ENCODE assay signal across 12 cellular contexts in the genomic region with DNA sequence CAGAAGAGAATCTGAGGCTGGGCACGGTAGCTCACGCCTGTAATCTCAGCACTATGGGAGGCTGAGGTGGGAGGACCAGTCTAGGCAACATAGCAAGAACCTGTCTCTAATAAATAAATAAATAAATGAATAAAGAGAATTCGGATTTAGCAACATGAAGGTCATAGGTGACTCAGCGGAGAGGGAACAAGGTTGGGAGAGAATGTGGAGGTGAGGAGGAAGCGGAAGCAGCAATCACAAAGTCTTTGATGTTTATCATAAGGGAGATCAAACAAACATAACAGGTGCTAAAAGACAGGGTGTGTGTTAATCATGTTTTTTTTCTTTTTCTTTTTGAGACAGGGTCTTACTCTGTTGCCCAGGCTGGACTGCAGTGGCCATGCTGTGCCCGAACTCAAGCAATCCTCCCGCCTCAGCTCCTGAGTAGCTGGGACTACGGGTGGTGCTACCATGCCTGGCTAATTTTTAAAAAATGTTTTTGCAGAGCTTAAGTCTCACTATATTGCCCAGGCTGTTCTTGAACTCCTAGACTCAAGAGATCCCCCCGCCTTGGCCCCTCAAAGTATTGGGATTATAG. TPM values are rescaled to one million over a fixed set of nuclear protein-coding genes. Genes with fewer than 3 reads are reported as not detected.
DNase-seq lines count a peak whose midpoint lies in the region; ATAC-seq and TF ChIP-seq lines count a peak whose summit lies in the region.
"Had no signal": no experiment of that assay in that cellular context is flagged by ENCODE, and none has a peak within 500 bp of the region (broad histone marks: within the 10 kb centered on the region; RNA-seq: fewer than 3 reads in every experiment).

No MANE protein-coding gene starts in this region.

- no CpG with 5 or more reads among the region's 9 CpGs for WGBS in H9 (ENCODE audit: extremely low coverage, insufficient read length, low lambda C conversion rate)
- WGBS in smooth muscle cell (ENCODE audit: low lambda C conversion rate), result 81% methylated on average over 9 of the region's 9 CpGs

- no peak overlapping the region for H3K4me3 ChIP-seq in smooth muscle cell
- H3K4me3 ChIP-seq: hepatocyte, upper lobe of left lung had no signal

- no peaks in the 10 kb centered on the region for H3K79me1 ChIP-seq in H9 (ENCODE audit: insufficient read depth, low read depth, low read length, poor library complexity, severe bottlenecking)

- H3K79me2 ChIP-seq in H9 (ENCODE audit: insufficient read depth, low read length), result no peaks in the 10 kb centered on the region
- H3K79me2 ChIP-seq in smooth muscle cell (ENCODE audit: low read depth), result no peaks in the 10 kb centered on the region
- H3K79me2 ChIP-seq: hepatocyte had no signal

- H3K9ac ChIP-seq in H9 (ENCODE audit: extremely low read depth, insufficient read length, low read length) (no peak overlapping the region), smooth muscle cell (ENCODE audit: low read depth) (no peak overlapping the region)

- H3K27me3 ChIP-seq in H9 (ENCODE audit: insufficient read depth, low read length), result no peaks in the 10 kb centered on the region
- no peaks in the 10 kb centered on the region for H3K27me3 ChIP-seq in smooth muscle cell (ENCODE audit: low read depth)
- H3K27me3 ChIP-seq: hepatocyte, upper lobe of left lung had no signal

- POLR2A ChIA-PET in activated naive CD8-positive, alpha-beta T cell treated with anti-CD3 and anti-CD28 coated beads, Interleukin-2, amount 10 ng/mL, durations not matched to agents 7 days and 5 days (lab: Charles Lee), result interaction anchor here (0.8 to 2.4 kb wide), 8 partner anchors 11 to 143 kb away, joined by 3 to 10 read pairs (median 5); a partner anchor contains a TSS

- no peak overlapping the region for H3K4me2 ChIP-seq in H9 (ENCODE audit: insufficient read depth, insufficient read length, low read length)
- H3K4me2 ChIP-seq in smooth muscle cell, result no peak overlapping the region
- H3K4me2 ChIP-seq: hepatocyte had no signal

- H4K5ac ChIP-seq in H9 (ENCODE audit: insufficient read length, low read depth, low read length), result no peak overlapping the region

- no peak for DNase-seq in activated CD8-positive, alpha-beta memory T cell treated with anti-CD3 and anti-CD28 coated beads, Interleukin-2, amount 10 ng/mL, durations not matched to agents 7 days and 5 days
- no peak for DNase-seq in activated CD8-positive, alpha-beta memory T cell treated with anti-CD3 and anti-CD28 coated beads, Interleukin-2, amount 50 U/mL, for 48 hours
- no peak for DNase-seq in T-helper 2 cell treated with Interferon-gamma antibody and Interleukin-4, amounts not matched to agents 5 μg/mL and 100 μg/mL, for 36 hours (ENCODE audit: low spot score)
- no peak for DNase-seq in activated naive CD8-positive, alpha-beta T cell treated with anti-CD3 and anti-CD28 coated beads, Interleukin-2, amount 10 ng/mL, durations not matched to agents 7 days and 5 days
- DNase-seq in stimulated activated effector memory CD8-positive, alpha-beta T cell treated with anti-CD3 and anti-CD28 coated beads, Interleukin-12 subunit alpha, Interleukin-12 subunit beta, amount 100 ng/mL, for 72 hours (ENCODE audit: low spot score in 2 of 2), result no peak
- DNase-seq in NCI-H1092 (lab: John Stamatoyannopoulos, UW), result no peak
- DNase-seq in H9, result no peak
- no peak for DNase-seq in smooth muscle cell (lab: John Stamatoyannopoulos, UW; ENCODE audit: unreplicated experiment)
- DNase-seq: left ventricle myocardium superior, upper lobe of left lung had no signal

- CTCF ChIA-PET in activated CD8-positive, alpha-beta memory T cell treated with anti-CD3 and anti-CD28 coated beads, Interleukin-2, amount 10 ng/mL, durations not matched to agents 7 days and 5 days (lab: Charles Lee), result interaction anchor here (0.6 to 1.8 kb wide), 7 partner anchors 11 to 70 kb away, joined by 3 to 8 read pairs (median 4); no protein-coding TSS in a partner anchor

- TF ChIP-seq CTCF in H9 (conservative IDR thresholded peaks at IDR 0.05), result no peak
- TF ChIP-seq CTCF in smooth muscle cell (IDR thresholded peaks at IDR 0.05; ENCODE audit: borderline replicate concordance, insufficient read depth, poor library complexity, severe bottlenecking), result no peak

- H3K23me2 ChIP-seq in H9 (ENCODE audit: insufficient read length, low read depth, low read length, poor library complexity, severe bottlenecking), result no peaks in the 10 kb centered on the region

- H3K14ac ChIP-seq in H9 (ENCODE audit: insufficient read depth, low read length), result no peak overlapping the region

- H4K20me1 ChIP-seq in H9 (ENCODE audit: control insufficient read depth, insufficient read depth, insufficient read length), result no peaks in the 10 kb centered on the region
- H4K20me1 ChIP-seq in smooth muscle cell (ENCODE audit: low read depth), result no peaks in the 10 kb centered on the region

- H3K27ac Mint-ChIP-seq in activated CD8-positive, alpha-beta memory T cell treated with anti-CD3 and anti-CD28 coated beads, Interleukin-2, amount 10 ng/mL, durations not matched to agents 7 days and 5 days, result peak overlapping the region; percentile 97
- H3K27ac Mint-ChIP-seq in T-helper 2 cell treated with Interferon-gamma antibody and Interleukin-4, amounts not matched to agents 5 μg/mL and 100 μg/mL, for 36 hours, result peak overlapping the region; percentile 77
- H3K27ac Mint-ChIP-seq in activated naive CD8-positive, alpha-beta T cell treated with anti-CD3 and anti-CD28 coated beads, Interleukin-2, amount 10 ng/mL, durations not matched to agents 7 days and 5 days, result peak overlapping the region; percentile 86
- peak overlapping the region; percentile 88 for H3K27ac Mint-ChIP-seq in stimulated activated effector memory CD8-positive, alpha-beta T cell treated with anti-CD3 and anti-CD28 coated beads, Interleukin-12 subunit alpha, Interleukin-12 subunit beta, amount 100 ng/mL, for 72 hours
- no peak overlapping the region; a peak in 1 of 7 replicates for H3K27ac Mint-ChIP-seq in H9

- H4K91ac ChIP-seq in H9 (ENCODE audit: insufficient read length, low read depth, low read length), result no peak overlapping the region

- H3K27ac ChIP-seq in H9 (ENCODE audit: insufficient read length, low read depth, low read length), result no peak overlapping the region
- H3K27ac ChIP-seq in smooth muscle cell (ENCODE audit: low read depth), result no peak overlapping the region
- H3K27ac ChIP-seq: hepatocyte, upper lobe of left lung had no signal

- H3K4me1 Mint-ChIP-seq in activated CD8-positive, alpha-beta memory T cell treated with anti-CD3 and anti-CD28 coated beads, Interleukin-2, amount 10 ng/mL, durations not matched to agents 7 days and 5 days, result peaks cover 75% of the 10 kb centered on the region
- H3K4me1 Mint-ChIP-seq in T-helper 2 cell treated with Interferon-gamma antibody and Interleukin-4, amounts not matched to agents 5 μg/mL and 100 μg/mL, for 36 hours (ENCODE audit: low read depth), result peaks cover 58% of the 10 kb centered on the region
- H3K4me1 Mint-ChIP-seq in activated naive CD8-positive, alpha-beta T cell treated with anti-CD3 and anti-CD28 coated beads, Interleukin-2, amount 10 ng/mL, durations not matched to agents 7 days and 5 days, result peaks cover 61% of the 10 kb centered on the region
- H3K4me1 Mint-ChIP-seq in stimulated activated effector memory CD8-positive, alpha-beta T cell treated with anti-CD3 and anti-CD28 coated beads, Interleukin-12 subunit alpha, Interleukin-12 subunit beta, amount 100 ng/mL, for 72 hours, result peaks cover 58% of the 10 kb centered on the region
- peaks cover 14 to 22% of the 10 kb centered on the region in 2 experiments for H3K4me1 Mint-ChIP-seq in H9

- H3K9me3 ChIP-seq in H9 (ENCODE audit: control insufficient read depth, low read depth, low read length), result no peaks in the 10 kb centered on the region
- H3K9me3 ChIP-seq in smooth muscle cell (replicated peaks; ENCODE audit: low read depth), result no peaks in the 10 kb centered on the region
- H3K9me3 ChIP-seq: upper lobe of left lung had no signal

- no peak overlapping the region for H3K56ac ChIP-seq in H9 (ENCODE audit: insufficient read length, low read depth, low read length)

- H3T11ph ChIP-seq in H9 (ENCODE audit: low read length), result no peak overlapping the region

- H3K18ac ChIP-seq in H9 (ENCODE audit: insufficient read length, low read depth, low read length), result no peak overlapping the region

- H3K4me1 ChIP-seq in H9 (ENCODE audit: insufficient read depth, low read length), result peaks cover 4% of the 10 kb centered on the region; the same call in 1 of the 2 replicates
- no peaks in the 10 kb centered on the region for H3K4me1 ChIP-seq in smooth muscle cell (ENCODE audit: low read depth)
- H3K4me1 ChIP-seq: upper lobe of left lung had no signal

- peaks cover 44% of the 10 kb centered on the region for H3K36me3 Mint-ChIP-seq in activated CD8-positive, alpha-beta memory T cell treated with anti-CD3 and anti-CD28 coated beads, Interleukin-2, amount 10 ng/mL, durations not matched to agents 7 days and 5 days
- peaks cover 25% of the 10 kb centered on the region for H3K36me3 Mint-ChIP-seq in T-helper 2 cell treated with Interferon-gamma antibody and Interleukin-4, amounts not matched to agents 5 μg/mL and 100 μg/mL, for 36 hours (ENCODE audit: low read depth)
- H3K36me3 Mint-ChIP-seq in activated naive CD8-positive, alpha-beta T cell treated with anti-CD3 and anti-CD28 coated beads, Interleukin-2, amount 10 ng/mL, durations not matched to agents 7 days and 5 days, result peaks cover 26% of the 10 kb centered on the region
- peaks cover 88% of the 10 kb centered on the region for H3K36me3 Mint-ChIP-seq in stimulated activated effector memory CD8-positive, alpha-beta T cell treated with anti-CD3 and anti-CD28 coated beads, Interleukin-12 subunit alpha, Interleukin-12 subunit beta, amount 100 ng/mL, for 72 hours
- H3K36me3 Mint-ChIP-seq in H9 (ENCODE audit: insufficient read depth in 1 of 3, low read depth in 3 of 3), result no peaks in the 10 kb centered on the region

- H2BK12ac ChIP-seq in H9 (ENCODE audit: insufficient read length, low read depth, low read length), result no peak overlapping the region

- H3K23ac ChIP-seq in H9 (ENCODE audit: insufficient read length, low read depth, low read length), result no peak overlapping the region

- no peak overlapping the region for H3K4me3 Mint-ChIP-seq in activated CD8-positive, alpha-beta memory T cell treated with anti-CD3 and anti-CD28 coated beads, Interleukin-2, amount 10 ng/mL, durations not matched to agents 7 days and 5 days
- H3K4me3 Mint-ChIP-seq in T-helper 2 cell treated with Interferon-gamma antibody and Interleukin-4, amounts not matched to agents 5 μg/mL and 100 μg/mL, for 36 hours, result peak overlapping the region; percentile 45
- peak overlapping the region; percentile 55 for H3K4me3 Mint-ChIP-seq in activated naive CD8-positive, alpha-beta T cell treated with anti-CD3 and anti-CD28 coated beads, Interleukin-2, amount 10 ng/mL, durations not matched to agents 7 days and 5 days
- H3K4me3 Mint-ChIP-seq in stimulated activated effector memory CD8-positive, alpha-beta T cell treated with anti-CD3 and anti-CD28 coated beads, Interleukin-12 subunit alpha, Interleukin-12 subunit beta, amount 100 ng/mL, for 72 hours, result peak overlapping the region; percentile 36
- no peak overlapping the region for H3K4me3 Mint-ChIP-seq in H9

- no peak overlapping the region for H2BK5ac ChIP-seq in H9 (ENCODE audit: insufficient read length, low read length)

- H3K9me3 Mint-ChIP-seq in activated CD8-positive, alpha-beta memory T cell treated with anti-CD3 and anti-CD28 coated beads, Interleukin-2, amount 10 ng/mL, durations not matched to agents 7 days and 5 days (ENCODE audit: low read depth), result no peaks in the 10 kb centered on the region
- no peaks in the 10 kb centered on the region for H3K9me3 Mint-ChIP-seq in T-helper 2 cell treated with Interferon-gamma antibody and Interleukin-4, amounts not matched to agents 5 μg/mL and 100 μg/mL, for 36 hours
- no peaks in the 10 kb centered on the region for H3K9me3 Mint-ChIP-seq in activated naive CD8-positive, alpha-beta T cell treated with anti-CD3 and anti-CD28 coated beads, Interleukin-2, amount 10 ng/mL, durations not matched to agents 7 days and 5 days
- no peaks in the 10 kb centered on the region for H3K9me3 Mint-ChIP-seq in stimulated activated effector memory CD8-positive, alpha-beta T cell treated with anti-CD3 and anti-CD28 coated beads, Interleukin-12 subunit alpha, Interleukin-12 subunit beta, amount 100 ng/mL, for 72 hours
- no peaks in the 10 kb centered on the region for H3K9me3 Mint-ChIP-seq in H9

- H3K36me3 ChIP-seq in smooth muscle cell (ENCODE audit: low read depth), result no peaks in the 10 kb centered on the region
- H3K36me3 ChIP-seq: upper lobe of left lung had no signal

- no peak overlapping the region for H2BK120ac ChIP-seq in H9 (ENCODE audit: low read depth, low read length, poor library complexity, severe bottlenecking)

- no peak overlapping the region for H2AFZ ChIP-seq in H9 (ENCODE audit: low read length)
- no peak overlapping the region for H2AFZ ChIP-seq in smooth muscle cell (ENCODE audit: low read depth)
- H2AFZ ChIP-seq: hepatocyte had no signal

- H3K4ac ChIP-seq in H9 (ENCODE audit: low read depth, low read length), result no peak overlapping the region

- no peak overlapping the region for H2AK5ac ChIP-seq in H9 (ENCODE audit: insufficient read length, low read length)

- no peak for ATAC-seq in activated CD8-positive, alpha-beta memory T cell treated with anti-CD3 and anti-CD28 coated beads, Interleukin-2, amount 10 ng/mL, durations not matched to agents 7 days and 5 days
- no peak for ATAC-seq in activated naive CD8-positive, alpha-beta T cell treated with anti-CD3 and anti-CD28 coated beads, Interleukin-2, amount 10 ng/mL, durations not matched to agents 7 days and 5 days (ENCODE audit: low read depth)
- no peak for ATAC-seq in stimulated activated effector memory CD8-positive, alpha-beta T cell treated with anti-CD3 and anti-CD28 coated beads, Interleukin-12 subunit alpha, Interleukin-12 subunit beta, amount 100 ng/mL, for 72 hours
- ATAC-seq: left ventricle myocardium superior had no signal

- H2BK20ac ChIP-seq in H9 (ENCODE audit: low read depth, low read length, poor library complexity, severe bottlenecking), result no peak overlapping the region

- no peaks in the 10 kb centered on the region for H3K27me3 Mint-ChIP-seq in activated CD8-positive, alpha-beta memory T cell treated with anti-CD3 and anti-CD28 coated beads, Interleukin-2, amount 10 ng/mL, durations not matched to agents 7 days and 5 days
- no peaks in the 10 kb centered on the region for H3K27me3 Mint-ChIP-seq in T-helper 2 cell treated with Interferon-gamma antibody and Interleukin-4, amounts not matched to agents 5 μg/mL and 100 μg/mL, for 36 hours (ENCODE audit: low read depth)
- H3K27me3 Mint-ChIP-seq in activated naive CD8-positive, alpha-beta T cell treated with anti-CD3 and anti-CD28 coated beads, Interleukin-2, amount 10 ng/mL, durations not matched to agents 7 days and 5 days, result no peaks in the 10 kb centered on the region
- H3K27me3 Mint-ChIP-seq in H9 (ENCODE audit: low read depth), result no peaks in the 10 kb centered on the region

- H4K8ac ChIP-seq in H9 (replicated peaks; ENCODE audit: insufficient read length, low read depth, low read length), result no peak overlapping the region

- H2BK15ac ChIP-seq in H9 (ENCODE audit: low read depth, low read length), result no peak overlapping the region

- H3F3A ChIP-seq in smooth muscle cell (ENCODE audit: low read depth), result no peaks in the 10 kb centered on the region

RNA-seq across cellular contexts. Expression of a gene that starts 16.3 kb away (rescaled TPM):
- total RNA-seq in activated CD8-positive, alpha-beta memory T cell treated with anti-CD3 and anti-CD28 coated beads, Interleukin-2, amount 10 ng/mL, durations not matched to agents 7 days and 5 days, result 10 to 100 TPM; 39.9 to 62.3 TPM
- total RNA-seq in activated naive CD8-positive, alpha-beta T cell treated with anti-CD3 and anti-CD28 coated beads, Interleukin-2, amount 10 ng/mL, durations not matched to agents 7 days and 5 days, result 10 to 100 TPM; 41.3 to 46.1 TPM
- total RNA-seq in H9 (2021) (2.4 and 3.3 TPM in 2 replicates), smooth muscle cell (2.5 TPM in 1 of 2 replicates, not detected in the other)
- polyA plus RNA-seq in smooth muscle cell, result 1.7 and 4.5 TPM in 2 replicates
- total RNA-seq: cardiac septum had no signal

RNA-seq across cellular contexts. Expression of a gene that starts 25.8 kb away (rescaled TPM):
- 10 to 100 TPM; 39.4 to 46.1 TPM for total RNA-seq in activated CD8-positive, alpha-beta memory T cell treated with anti-CD3 and anti-CD28 coated beads, Interleukin-2, amount 10 ng/mL, durations not matched to agents 7 days and 5 days
- 10 to 100 TPM; 73.6 to 73.8 TPM for total RNA-seq in activated naive CD8-positive, alpha-beta T cell treated with anti-CD3 and anti-CD28 coated beads, Interleukin-2, amount 10 ng/mL, durations not matched to agents 7 days and 5 days
- total RNA-seq in H9 (2021), result 49.5 and 51.8 TPM in 2 replicates
- 13.2 and 15.1 TPM in 2 replicates for total RNA-seq in smooth muscle cell
- polyA plus RNA-seq in smooth muscle cell, result 20.1 and 24.5 TPM in 2 replicates

RNA-seq across cellular contexts. Expression of a gene that starts 41.2 kb away (rescaled TPM):
- total RNA-seq in activated CD8-positive, alpha-beta memory T cell treated with anti-CD3 and anti-CD28 coated beads, Interleukin-2, amount 10 ng/mL, durations not matched to agents 7 days and 5 days, result 100 to 1,000 TPM; 110 to 111 TPM
- 100 to 1,000 TPM; 128 to 135 TPM for total RNA-seq in activated naive CD8-positive, alpha-beta T cell treated with anti-CD3 and anti-CD28 coated beads, Interleukin-2, amount 10 ng/mL, durations not matched to agents 7 days and 5 days
- total RNA-seq in H9 (2021) (12.7 and 13.4 TPM in 2 replicates), smooth muscle cell (3.9 and 8.0 TPM in 2 replicates)
- 19.5 and 19.8 TPM in 2 replicates for polyA plus RNA-seq in smooth muscle cell

Comparison
In these comparisons a context has a peak if more than half of its experiments do, and no peak if none do; other contexts are left out.
1. H3K27ac Mint-ChIP-seq: peak in activated CD8-positive, alpha-beta memory T cell treated with anti-CD3 and anti-CD28 coated beads, Interleukin-2, amount 10 ng/mL, durations not matched to agents 7 days and 5 days (single experiment), T-helper 2 cell treated with Interferon-gamma antibody and Interleukin-4, amounts not matched to agents 5 μg/mL and 100 μg/mL, for 36 hours (single experiment), activated naive CD8-positive, alpha-beta T cell treated with anti-CD3 and anti-CD28 coated beads, Interleukin-2, amount 10 ng/mL, durations not matched to agents 7 days and 5 days (single experiment) and stimulated activated effector memory CD8-positive, alpha-beta T cell treated with anti-CD3 and anti-CD28 coated beads, Interleukin-12 subunit alpha, Interleukin-12 subunit beta, amount 100 ng/mL, for 72 hours (single experiment); none in H9 (0 of 3).
2. H3K4me3 Mint-ChIP-seq: peak in T-helper 2 cell treated with Interferon-gamma antibody and Interleukin-4, amounts not matched to agents 5 μg/mL and 100 μg/mL, for 36 hours (single experiment), activated naive CD8-positive, alpha-beta T cell treated with anti-CD3 and anti-CD28 coated beads, Interleukin-2, amount 10 ng/mL, durations not matched to agents 7 days and 5 days (single experiment) and stimulated activated effector memory CD8-positive, alpha-beta T cell treated with anti-CD3 and anti-CD28 coated beads, Interleukin-12 subunit alpha, Interleukin-12 subunit beta, amount 100 ng/mL, for 72 hours (single experiment); none in activated CD8-positive, alpha-beta memory T cell treated with anti-CD3 and anti-CD28 coated beads, Interleukin-2, amount 10 ng/mL, durations not matched to agents 7 days and 5 days (single experiment) and H9 (0 of 2).